ENCODE assay signal across 23 cellular contexts in genomic region chr19:21705393-21705792, GRCh38.
"Had no signal": no experiment of that assay in that cellular context is flagged by ENCODE, and none has a peak within 500 bp of the region (broad histone marks: within the 10 kb centered on the region; RNA-seq: fewer than 3 reads in every experiment).

No MANE protein-coding gene starts in this region.

- H3K36me3 ChIP-seq: esophagus squamous epithelium, gastroesophageal sphincter, pancreas, stomach, thoracic aorta, transverse colon had no signal

- H3K4me3 Mint-ChIP-seq: effector memory CD8-positive, alpha-beta T cell; naive B cell; nephron had no signal

- DNase-seq: effector memory CD8-positive, alpha-beta T cell; esophagus squamous epithelium; foreskin fibroblast; glutamatergic neuron; left colon; left ventricle myocardium superior; mesenchymal stem cell; naive B cell; occipital lobe; pancreas; right cardiac atrium; small intestine; stimulated activated CD4-positive, alpha-beta T cell treated with anti-CD3 and anti-CD28 coated beads, Interleukin-12 subunit alpha, Interleukin-12 subunit beta, amount 100 ng/mL, for 4 hours; stimulated activated naive CD4-positive, alpha-beta T cell; stomach; substantia nigra; transverse colon had no signal

- H3K36me3 Mint-ChIP-seq: naive B cell had no signal

- H3K27ac ChIP-seq: epithelial cell of prostate, esophagus squamous epithelium, gastroesophageal sphincter, pancreas, stomach, thoracic aorta, transverse colon had no signal

- H3K9me3 ChIP-seq: gastroesophageal sphincter, pancreas, thoracic aorta, transverse colon had no signal

- H3K27me3 ChIP-seq: esophagus squamous epithelium, gastroesophageal sphincter, pancreas, stomach, transverse colon had no signal

- H3K27ac Mint-ChIP-seq: effector memory CD8-positive, alpha-beta T cell; naive B cell; nephron; progenitor cell of endocrine pancreas had no signal

- FAIRE-seq: pancreas, small intestine had no signal

- H3K4me1 ChIP-seq: esophagus squamous epithelium, gastroesophageal sphincter, pancreas, stomach, transverse colon had no signal

- H3K9me3 Mint-ChIP-seq: effector memory CD8-positive, alpha-beta T cell had no signal

- H3K27me3 Mint-ChIP-seq: naive B cell, progenitor cell of endocrine pancreas had no signal

- H3K4me1 Mint-ChIP-seq: naive B cell, nephron had no signal

- H3K4me3 ChIP-seq: esophagus squamous epithelium, gastroesophageal sphincter, lung, pancreas, stomach, thoracic aorta, transverse colon had no signal
